ENCODE assay signal across 8 cellular contexts in the genomic region with DNA sequence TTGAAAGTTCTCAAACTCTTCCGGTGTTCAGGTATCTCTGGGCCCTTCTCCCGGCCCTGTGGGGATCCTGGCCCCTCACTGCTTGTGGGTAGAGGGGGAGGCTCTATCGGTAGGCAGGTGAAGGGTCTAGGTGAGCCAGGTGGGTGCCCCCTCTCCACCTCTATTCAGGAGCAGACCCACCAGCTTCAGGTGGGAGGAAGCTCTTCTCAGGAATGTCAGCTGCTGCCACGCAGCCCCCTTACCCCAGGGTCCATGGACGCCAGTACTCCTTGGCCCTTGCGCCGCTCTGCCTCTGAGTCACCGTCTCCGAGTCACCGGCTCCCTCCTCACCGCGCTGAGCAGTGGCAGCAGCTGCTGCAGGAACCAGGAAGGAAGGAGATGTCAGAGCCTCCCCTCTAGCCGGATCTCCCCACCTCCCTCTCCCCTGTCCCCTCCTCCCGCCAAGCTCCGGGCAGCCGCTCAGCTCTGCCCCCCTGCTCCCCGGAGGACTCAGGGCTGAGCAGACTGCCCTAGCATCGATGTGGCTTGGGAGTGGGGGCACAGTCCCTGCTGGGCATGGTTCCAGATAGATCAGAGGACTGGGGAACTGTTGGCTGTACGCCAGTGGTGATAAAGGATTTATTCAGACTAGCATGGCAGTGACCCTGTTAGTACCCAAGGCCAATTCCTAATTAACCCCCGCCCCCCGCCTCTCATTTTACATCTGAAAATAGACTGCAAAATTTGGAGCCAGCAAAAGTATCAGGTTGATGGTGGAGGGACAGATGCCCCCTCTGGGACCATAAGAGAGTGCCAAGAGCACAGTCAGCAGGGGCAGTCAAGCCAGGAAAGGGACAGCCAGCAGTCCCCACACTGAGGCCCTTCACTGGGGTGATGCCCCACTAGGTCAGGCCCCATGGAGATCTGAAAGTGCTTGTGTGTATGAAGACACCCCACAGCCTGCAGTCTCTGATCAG. TPM values are rescaled to one million over a fixed set of nuclear protein-coding genes. Genes with fewer than 3 reads are reported as not detected.
DNase-seq lines count a peak whose midpoint lies in the region; ATAC-seq and TF ChIP-seq lines count a peak whose summit lies in the region.

A gene with protein sequence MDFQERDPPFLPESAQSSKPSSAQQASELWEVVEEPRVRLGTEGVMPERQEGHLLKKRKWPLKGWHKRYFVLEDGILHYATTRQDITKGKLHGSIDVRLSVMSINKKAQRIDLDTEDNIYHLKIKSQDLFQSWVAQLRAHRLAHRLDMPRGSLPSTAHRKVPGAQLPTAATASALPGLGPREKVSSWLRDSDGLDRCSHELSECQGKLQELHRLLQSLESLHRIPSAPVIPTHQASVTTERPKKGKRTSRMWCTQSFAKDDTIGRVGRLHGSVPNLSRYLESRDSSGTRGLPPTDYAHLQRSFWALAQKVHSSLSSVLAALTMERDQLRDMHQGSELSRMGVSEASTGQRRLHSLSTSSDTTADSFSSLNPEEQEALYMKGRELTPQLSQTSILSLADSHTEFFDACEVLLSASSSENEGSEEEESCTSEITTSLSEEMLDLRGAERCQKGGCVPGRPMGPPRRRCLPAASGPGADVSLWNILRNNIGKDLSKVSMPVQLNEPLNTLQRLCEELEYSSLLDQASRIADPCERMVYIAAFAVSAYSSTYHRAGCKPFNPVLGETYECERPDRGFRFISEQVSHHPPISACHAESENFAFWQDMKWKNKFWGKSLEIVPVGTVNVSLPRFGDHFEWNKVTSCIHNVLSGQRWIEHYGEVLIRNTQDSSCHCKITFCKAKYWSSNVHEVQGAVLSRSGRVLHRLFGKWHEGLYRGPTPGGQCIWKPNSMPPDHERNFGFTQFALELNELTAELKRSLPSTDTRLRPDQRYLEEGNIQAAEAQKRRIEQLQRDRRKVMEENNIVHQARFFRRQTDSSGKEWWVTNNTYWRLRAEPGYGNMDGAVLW (minus strand): TSS at position 371 of the 956 bp plus-strand sequence. CDS start 1,516 bp downstream, outside the sequence.

- H3K9me2 ChIP-seq in OCI-LY1 (ENCODE audit: low read depth, low read length), result no peaks in the 10 kb centered on the region

- no peaks in the 10 kb centered on the region for H3K9me3 ChIP-seq in OCI-LY1 (ENCODE audit: low read length)
- no peaks in the 10 kb centered on the region for H3K9me3 ChIP-seq in mucosa of descending colon

- peak within 1 kb of the TSS; percentile 53 for H3K27ac ChIP-seq in C4-2B
- H3K27ac ChIP-seq in OCI-LY1 (ENCODE audit: low read depth, low read length, poor library complexity, severe bottlenecking), result peak within 1 kb of the TSS; percentile 16

- H3K36me3 ChIP-seq in OCI-LY1 (ENCODE audit: insufficient read depth, low read length) (peaks cover 44% of the 10 kb centered on the region; the same call in 1 of the 2 replicates), mucosa of descending colon (ENCODE audit: low read depth) (peaks cover 5% of the 10 kb centered on the region)

- DNase-seq in HUDEP-2 (lab: John Stamatoyannopoulos, UW; ENCODE audit: unreplicated experiment in 76 of 76), result peak in 68 of 76 experiments; percentile 15 to 81 (median 50)
- peak; percentile 86 for DNase-seq in activated CD8-positive, alpha-beta memory T cell treated with anti-CD3 and anti-CD28 coated beads, Interleukin-2, amount 50 U/mL, for 48 hours
- DNase-seq in epidermal melanocyte (ENCODE audit: insufficient read length, low spot score), result peak; percentile 85
- peak; percentile 78 to 90 (median 87) for DNase-seq in mucosa of descending colon
- peak; percentile 65 for DNase-seq in stimulated activated CD8-positive, alpha-beta memory T cell treated with anti-CD3 and anti-CD28 coated beads, Interleukin-4, amount 100 ng/mL, for 24 hours (ENCODE audit: low read depth)

- no peaks in the 10 kb centered on the region for H3K27me3 ChIP-seq in OCI-LY1 (ENCODE audit: insufficient read depth, low read length)

- H3K4me3 ChIP-seq in OCI-LY1 (ENCODE audit: low read depth, low read length, poor library complexity, severe bottlenecking) (peak within 1 kb of the TSS; percentile 97), mucosa of descending colon (peak within 1 kb of the TSS; percentile 33)

- no peaks in the 10 kb centered on the region for H4K20me1 ChIP-seq in OCI-LY1 (ENCODE audit: insufficient read depth, low read length)

- no peaks in the 10 kb centered on the region for H3F3A ChIP-seq in OCI-LY1 (ENCODE audit: insufficient read depth, low read length)

- peak within 1 kb of the TSS; percentile 99 for H3K4me2 ChIP-seq in OCI-LY1 (ENCODE audit: low read length)

- peak within 1 kb of the TSS; percentile 94 for H3K9ac ChIP-seq in OCI-LY1 (ENCODE audit: low read length)

- peak; percentile 70 for ATAC-seq in GM19395 (IDR thresholded peaks at IDR 0.05; ENCODE audit: unreplicated experiment)
- ATAC-seq in mucosa of descending colon, result peak; percentile 84

- H2AFZ ChIP-seq in OCI-LY1 (ENCODE audit: low read length), result 0 out of 2 replicates have a peak within 1 kb of the TSS, but pooled peaks have one; percentile 12

- peaks cover 21% of the 10 kb centered on the region for H3K4me1 ChIP-seq in OCI-LY1 (ENCODE audit: insufficient read depth, low read length, severe bottlenecking)
- H3K4me1 ChIP-seq in mucosa of descending colon (ENCODE audit: low read depth), result peaks cover 17% of the 10 kb centered on the region

- TF ChIP-seq CTCF in C4-2B (conservative IDR thresholded peaks at IDR 0.05) (no peak), OCI-LY1 (IDR thresholded peaks at IDR 0.05; ENCODE audit: low read length) (peak; percentile 61), mucosa of descending colon (IDR thresholded peaks at IDR 0.05) (no peak)

- no peaks in the 10 kb centered on the region for H3K79me2 ChIP-seq in OCI-LY1 (ENCODE audit: insufficient read depth, low read length)

- intact Hi-C loops in mucosa of descending colon (cut with DNase I, micrococcal nuclease), result no loop called here

RNA-seq across cellular contexts. Expression of the gene that starts here (rescaled TPM):
- total RNA-seq in mucosa of descending colon, result 10 to 100 TPM; 38.2 to 85.5 (median 71.1) TPM

Comparison
In these comparisons a context has a peak if more than half of its experiments do, and no peak if none do; other contexts are left out.
1. Peak in every context shown above with its lines: DNase-seq, ATAC-seq, H3K4me3 ChIP-seq and H3K27ac ChIP-seq.